ENCODE assay signal across 24 cellular contexts in genomic region chr4:87982036-87982435, GRCh38. TPM values are rescaled to one million over a fixed set of nuclear protein-coding genes. Genes with fewer than 3 reads are reported as not detected.
A peak's percentile ranks its signal among the peaks of the same experiment; 100 is the strongest.
DNase-seq lines count a peak whose midpoint lies in the region; ATAC-seq, FAIRE-seq and TF ChIP-seq lines count a peak whose summit lies in the region.
"Had no signal": no experiment of that assay in that cellular context is flagged by ENCODE, and none has a peak within 500 bp of the region (broad histone marks: within the 10 kb centered on the region; RNA-seq: fewer than 3 reads in every experiment).

No MANE protein-coding gene starts in this region.

- no peak overlapping the region for H3K4me3 ChIP-seq in pancreas
- H3K4me3 ChIP-seq: BLaER1, K562, MG63 had no signal

- ATAC-seq in GM18868 (IDR thresholded peaks at IDR 0.05; ENCODE audit: unreplicated experiment) (peak; percentile 55), GM21423 (IDR thresholded peaks at IDR 0.05; ENCODE audit: unreplicated experiment) (peak; percentile 48), pancreas (no peak), HG03108 (IDR thresholded peaks at IDR 0.05; ENCODE audit: unreplicated experiment) (no peak)
- ATAC-seq: K562, PC-3 had no signal

- DNase-seq in MV-4-11 (lab: John Stamatoyannopoulos, UW) (peak; percentile 38), pancreas (no peak), SHP77 (lab: John Stamatoyannopoulos, UW) (no peak), occipital lobe (lab: John Stamatoyannopoulos, UW) (no peak)
- DNase-seq: Caco-2; CD4-positive, alpha-beta memory T cell; DMS 273 treated with DMSO at 0.1 percent for 48 hours; DMS79 treated with DMSO at 0.1 percent for 48 hours; GOT3; MG63; NCI-H1105; NCI-H146; NCI-H2029; NCI-H226; NCI-H524; NCI-H774; PC-3; Right ventricle myocardium superior had no signal

- no peak overlapping the region for H3K27ac ChIP-seq in pancreas
- H3K27ac ChIP-seq: BLaER1 had no signal

- H3K36me3 ChIP-seq in pancreas = no peaks in the 10 kb centered on the region
- H3K36me3 ChIP-seq: BLaER1, MG63 had no signal

- H3K4me1 ChIP-seq in pancreas = peaks cover 0 to 3% (median 0%) of the 10 kb centered on the region in 3 donors
- H3K4me1 ChIP-seq: BLaER1, Caco-2 had no signal

- no peak for TF ChIP-seq CTCF in pancreas (IDR thresholded peaks at IDR 0.05)

- H3K27me3 ChIP-seq in pancreas = no peaks in the 10 kb centered on the region
- H3K27me3 ChIP-seq: BLaER1, MG63 had no signal

- peak; percentile 60 for FAIRE-seq in pancreas (lab: Jason Lieb, UNC)
- FAIRE-seq: GM18507, K562 had no signal

- H3K9me3 ChIP-seq in pancreas = no peaks in the 10 kb centered on the region
- H3K9me3 ChIP-seq: BLaER1, Caco-2, MG63 had no signal

- WGBS in pancreas, 2 donors = 66 to 72% methylated on average over 1 of the region's 1 CpG

- intact Hi-C loops in pancreas (cut with DNase I) = loop anchor here in 1 of 3 donors (10.0 kb wide), 1 partner anchor 297 kb away; no protein-coding TSS in a partner anchor

RNA-seq across cellular contexts. Expression of gene SPP1, which starts 6.5 kb away (rescaled TPM):
- 1,000 to 10,000 TPM in 1 of 6 donors, 100 to 1,000 TPM in 3, 10 to 100 TPM in 2; 55.4 to 1,351 (median 166) TPM for total RNA-seq in pancreas
- polyA plus RNA-seq in pancreas = 100 to 1,000 TPM in 1 of 2 donors, 10 to 100 TPM in 1; 78.8 to 297 TPM
- total RNA-seq in occipital lobe = 190 TPM
- total RNA-seq: PC-3 had no signal
- polyA plus RNA-seq: CD4-positive, alpha-beta memory T cell had no signal

RNA-seq across cellular contexts. Expression of gene PKD2, which starts 25.4 kb away (rescaled TPM):
- 10 to 100 TPM in 4 of 6 donors, 1 to 10 TPM in 2; 9.1 to 21.6 (median 11.5) TPM for total RNA-seq in pancreas
- polyA plus RNA-seq in pancreas = 10 to 100 TPM in 1 of 2 donors, 1 to 10 TPM in 1; 7.6 to 17.0 TPM
- total RNA-seq in occipital lobe = 59.9 TPM

Comparison
In these comparisons a context has a peak if more than half of its experiments do, and no peak if none do; other contexts are left out.
1. ATAC-seq: peak in GM18868 (single experiment) and GM21423 (single experiment); none in pancreas (0 of 4) and HG03108 (single experiment).